11 cellular contexts compared by ENCODE assay signal in genomic region chr6:6515691-6516607, GRCh38.
A peak's percentile ranks its signal among the peaks of the same experiment; 100 is the strongest.
DNase-seq lines count a peak whose midpoint lies in the region; ATAC-seq and TF ChIP-seq lines count a peak whose summit lies in the region.
"Had no signal": no experiment of that assay in that cellular context is flagged by ENCODE, and none has a peak within 500 bp of the region (broad histone marks: within the 10 kb centered on the region; RNA-seq: fewer than 3 reads in every experiment).

No MANE protein-coding gene starts in this region.

- intact Hi-C loops in colonic mucosa (cut with DNase I) = no loop called here

- DNase-seq in activated T-cell treated with anti-CD3 and anti-CD28 coated beads for 24 hours (ENCODE audit: low read depth) (peak; percentile 50), globus pallidus (ENCODE audit: low spot score) (no peak), HCEC 1CT (no peak), colonic mucosa (no peak), KBM-7 (no peak)
- DNase-seq in stimulated activated CD4-positive, alpha-beta T cell treated with anti-CD3 and anti-CD28 coated beads, Interleukin-2, amount 100 ng/mL, for 4 hours (ENCODE audit: low read depth) = peak; percentile 12
- DNase-seq: activated B cell treated with CpG ODN at 0.5 μM for 24 hours, islet precursor cell, uterus had no signal

- H3K36me3 ChIP-seq in colonic mucosa = no peaks in the 10 kb centered on the region
- H3K36me3 ChIP-seq: uterus had no signal

- in situ Hi-C loops in KBM-7 (cut with MboI; ENCODE audit: low pct_unique_long_range_greater_than_20kb, low sequenced_read_pairs) = loop anchor here (25.0 kb wide), 1 partner anchor 454 kb away; no protein-coding TSS in a partner anchor

- no peaks in the 10 kb centered on the region for H3K27me3 ChIP-seq in colonic mucosa
- H3K27me3 ChIP-seq: uterus had no signal

- H3K4me3 ChIP-seq in colonic mucosa = no peak overlapping the region
- H3K4me3 ChIP-seq: uterus had no signal

- no peak for TF ChIP-seq CTCF in colonic mucosa (IDR thresholded peaks at IDR 0.05)

- peak; percentile 81 for ATAC-seq in GM18502 (IDR thresholded peaks at IDR 0.05; ENCODE audit: poor library complexity, unreplicated experiment)
- ATAC-seq in HG02870 (IDR thresholded peaks at IDR 0.05; ENCODE audit: unreplicated experiment) = peak; percentile 82

- H3K4me1 ChIP-seq in colonic mucosa = no peaks in the 10 kb centered on the region
- H3K4me1 ChIP-seq: uterus had no signal

- H3K9me3 ChIP-seq in colonic mucosa = no peaks in the 10 kb centered on the region
- H3K9me3 ChIP-seq: uterus had no signal

- H3K9ac ChIP-seq in colonic mucosa (ENCODE audit: low read depth in 2 of 2, low read length in 2 of 2) = no peak overlapping the region

- no peak overlapping the region for H3K27ac ChIP-seq in colonic mucosa
- H3K27ac ChIP-seq: uterus had no signal

Comparison
In these comparisons a context has a peak if more than half of its experiments do, and no peak if none do; other contexts are left out.
1. DNase-seq: peak in activated T-cell treated with anti-CD3 and anti-CD28 coated beads for 24 hours (single experiment) and stimulated activated CD4-positive, alpha-beta T cell treated with anti-CD3 and anti-CD28 coated beads, Interleukin-2, amount 100 ng/mL, for 4 hours (single experiment); none in globus pallidus (single experiment), HCEC 1CT (single experiment), colonic mucosa (single experiment) and KBM-7 (single experiment).